Comparison of ENCODE assay signal across 9 cellular contexts in the genomic region with DNA sequence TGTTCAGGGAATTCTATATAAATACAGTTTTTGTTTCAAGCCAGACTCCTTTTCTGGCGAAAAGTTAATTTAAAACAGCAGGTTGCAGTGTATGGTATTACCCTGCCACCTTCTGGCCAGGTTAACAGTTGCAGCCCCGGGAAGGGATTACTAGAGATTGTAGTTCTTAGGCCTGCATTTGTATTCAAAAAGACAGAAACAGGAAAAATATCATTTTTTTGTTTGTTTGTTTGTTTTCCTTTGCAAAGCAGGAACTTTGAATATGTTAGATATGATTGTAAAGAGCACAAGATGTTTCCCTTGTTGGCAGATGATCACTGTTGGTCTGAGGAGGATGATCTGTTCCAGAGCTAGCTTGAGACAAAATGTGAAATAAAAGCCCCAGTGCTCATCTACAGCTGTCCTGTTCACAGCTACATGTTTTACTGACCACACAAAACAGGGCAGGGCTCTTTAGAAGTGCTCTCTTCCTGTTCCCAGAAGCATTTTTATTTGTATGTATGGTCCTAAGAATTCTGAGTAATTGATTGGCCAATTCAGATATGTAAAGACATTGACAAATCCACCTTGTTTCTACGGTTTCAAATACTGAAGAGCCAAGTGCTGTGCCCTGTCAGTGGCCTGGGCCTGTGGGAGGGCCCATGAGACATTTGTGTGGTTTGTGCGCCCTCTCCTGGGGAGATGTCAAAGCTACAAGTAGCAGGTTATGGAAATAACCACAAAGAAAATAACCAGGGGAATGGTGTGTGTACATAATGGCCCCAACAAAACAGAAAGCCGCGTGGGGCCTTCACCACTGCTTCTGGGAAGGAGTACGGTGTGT. TPM values are rescaled to one million over a fixed set of nuclear protein-coding genes. Genes with fewer than 3 reads are reported as not detected.
DNase-seq lines count a peak whose midpoint lies in the region; ATAC-seq and TF ChIP-seq lines count a peak whose summit lies in the region.
"Had no signal": no experiment of that assay in that cellular context is flagged by ENCODE, and none has a peak within 500 bp of the region (broad histone marks: within the 10 kb centered on the region; RNA-seq: fewer than 3 reads in every experiment).

No MANE protein-coding gene starts in this region.

- peak overlapping the region; percentile 80 for H3K4ac ChIP-seq in IMR-90 (ENCODE audit: low read depth, low read length)

- peak; percentile 85 for TF ChIP-seq RAD21 in IMR-90 (IDR thresholded peaks at IDR 0.05; ENCODE audit: low read length)

- ATAC-seq in GM21576 (IDR thresholded peaks at IDR 0.05; ENCODE audit: unreplicated experiment) = peak; percentile 94
- peak; percentile 76 for ATAC-seq in IMR-90 (ENCODE audit: low read depth)

- H3K27ac ChIP-seq in IMR-90 (ENCODE audit: insufficient read depth, low read length) (peak overlapping the region; percentile 47; the same call in 1 of the 2 replicates), RWPE1 (no peak overlapping the region)

- no TSS peak for BruUV-seq in IMR-90 (replicated peaks; lab: Mats Ljungman, UMichigan)

- no peak overlapping the region for H4K5ac ChIP-seq in IMR-90 (ENCODE audit: low read depth, low read length)

- POLR2A ChIA-PET in IMR-90 (lab: Charles Lee; ENCODE audit: unreplicated experiment) (interaction anchor here (1.0 to 1.2 kb wide), 2 partner anchors 164 to 165 kb away, joined by 3 to 4 read pairs; a partner anchor contains a TSS), RWPE1 (lab: Yijun Ruan, JAX; ENCODE audit: low non-redundant PET) (no interaction called here)

- H3K9me3 ChIP-seq in IMR-90 (ENCODE audit: control insufficient read depth, insufficient read depth, low read length) = no peaks in the 10 kb centered on the region

- TF ChIP-seq CTCF in IMR-90 (conservative IDR thresholded peaks at IDR 0.05; ENCODE audit: low read depth, low read length) (peak; percentile 93), RWPE1 (conservative IDR thresholded peaks at IDR 0.05; ENCODE audit: low read depth) (peak; percentile 85), fibroblast of villous mesenchyme (IDR thresholded peaks at IDR 0.05; ENCODE audit: insufficient read depth, low read depth, low read length) (peak; percentile 85)

- peak overlapping the region; percentile 40; the same call in 1 of the 2 replicates for H4K91ac ChIP-seq in IMR-90 (ENCODE audit: insufficient read depth, low read depth, low read length)

- H3K4me1 ChIP-seq in IMR-90 (ENCODE audit: control insufficient read depth, insufficient read depth, low read length) = peaks cover 21% of the 10 kb centered on the region

- dilution Hi-C loops in IMR-90 (cut with HindIII; ENCODE audit: low sequenced_read_pairs, unreplicated experiment) = loop anchor here (25.0 kb wide), 1 partner anchor 350 kb away; a partner anchor contains a TSS

- TF ChIP-seq POLR2A in IMR-90 (IDR thresholded peaks at IDR 0.05; ENCODE audit: low read depth, low read length) = no peak

- H3K14ac ChIP-seq in IMR-90 (replicated peaks; ENCODE audit: low read depth, low read length) = 0 out of 2 replicates have a peak overlapping the region, but pooled peaks have one; percentile 54

- no peaks in the 10 kb centered on the region for H4K20me1 ChIP-seq in IMR-90 (ENCODE audit: insufficient read depth, low read length)

- H3K56ac ChIP-seq in IMR-90 (ENCODE audit: extremely low read depth, insufficient read depth, low read length) = no peak overlapping the region

- peaks cover 22% of the 10 kb centered on the region for H3K36me3 ChIP-seq in IMR-90 (ENCODE audit: control insufficient read depth, insufficient read depth, low read length)

- peak overlapping the region; percentile 12 for H2AK9ac ChIP-seq in IMR-90 (replicated peaks; ENCODE audit: low read depth, low read length, poor library complexity)

- H2BK120ac ChIP-seq in IMR-90 (ENCODE audit: low read depth, low read length) = peak overlapping the region; percentile 73

- intact Hi-C loops in IMR-90 (cut with micrococcal nuclease) = loop anchor here (1.0 to 10.0 kb wide), 6 partner anchors 136 to 777 kb away; a partner anchor contains a TSS

- 33% methylated on average over 1 of the region's 7 CpGs; no CpG with 5 or more reads in 1 of the 2 experiments for WGBS in IMR-90 (ENCODE audit: extremely low coverage in 2 of 2, insufficient read length in 1 of 2), 2 experiments

- peak overlapping the region; percentile 41; the same call in 1 of the 2 replicates for H3K9ac ChIP-seq in IMR-90 (ENCODE audit: low read depth, low read length)

- peaks cover 0 to 34% of the 10 kb centered on the region in 2 experiments; a peak in 3 of 4 replicates for H3K79me1 ChIP-seq in IMR-90 (ENCODE audit: low read depth in 1 of 2, low read length in 2 of 2)

- peak; percentile 80 for DNase-seq in EH (ENCODE audit: low read depth)
- DNase-seq in IMR-90 = peak; percentile 80
- DNase-seq in RWPE1 (ENCODE audit: low spot score) = peak; percentile 59
- DNase-seq in activated T-helper 9 cell treated with anti-CD3 and anti-CD28 coated beads, Interleukin-2, amount 50 U/mL, for 16 hours (ENCODE audit: low read depth) = peak; percentile 59
- DNase-seq in fibroblast of villous mesenchyme (ENCODE audit: low read depth) = peak; percentile 88
- DNase-seq in nucleus accumbens (lab: John Stamatoyannopoulos, UW) = peak in 52 of 56 donors; percentile 5 to 87 (median 58)
- DNase-seq in superior temporal gyrus (ENCODE audit: extremely low spot score) = peak; percentile 93

- H4K8ac ChIP-seq in IMR-90 (ENCODE audit: low read depth in 2 of 2, low read length in 2 of 2) = peak overlapping the region; percentile 67 to 78; a peak in 2 of 4 replicates

- CTCF ChIA-PET in IMR-90 (lab: Yijun Ruan, JAX) (interaction anchor here (0.6 to 3.9 kb wide), 23 partner anchors 8 to 814 kb away, joined by 3 to 30 read pairs (median 4); a partner anchor contains a TSS), RWPE1 (lab: Yijun Ruan, JAX) (interaction anchor here (0.5 to 2.2 kb wide), 23 partner anchors 11 to 983 kb away, joined by 3 to 24 read pairs (median 4); a partner anchor contains a TSS)

- in situ Hi-C loops in IMR-90 (cut with MboI; ENCODE audit: low sequenced_read_pairs) = loop anchor here (25.0 kb wide), 1 partner anchor 800 kb away; no protein-coding TSS in a partner anchor

- H3K27me3 ChIP-seq in IMR-90 (ENCODE audit: control insufficient read depth, insufficient read depth, low read length) = no peaks in the 10 kb centered on the region

- peaks cover 12% of the 10 kb centered on the region for H3K9me1 ChIP-seq in IMR-90 (ENCODE audit: insufficient read depth, low read length)

- H3K4me2 ChIP-seq in IMR-90 (ENCODE audit: low read depth, low read length) = peak overlapping the region; percentile 18; the same call in 1 of the 2 replicates

- H2BK20ac ChIP-seq in IMR-90 (ENCODE audit: low read depth, low read length) = peak overlapping the region; percentile 58

- H2BK15ac ChIP-seq in IMR-90 (ENCODE audit: low read depth, low read length) = peak overlapping the region; percentile 37; the same call in 1 of the 3 replicates

- H3K18ac ChIP-seq in IMR-90 (ENCODE audit: low read depth, low read length) = no peak overlapping the region

- H3K4me3 ChIP-seq in IMR-90 (ENCODE audit: insufficient read depth, low read depth, low read length) (no peak overlapping the region), fibroblast of villous mesenchyme (ENCODE audit: low read depth, low read length) (no peak overlapping the region)
- H3K4me3 ChIP-seq: skin epidermis had no signal

- peak overlapping the region; percentile 78 for H2BK5ac ChIP-seq in IMR-90 (ENCODE audit: low read depth, low read length, poor library complexity, severe bottlenecking)

- H2AK5ac ChIP-seq in IMR-90 (ENCODE audit: low read depth, low read length) = peak overlapping the region; percentile 72; the same call in 1 of the 2 replicates

- H2AFZ ChIP-seq in IMR-90 (replicated peaks; ENCODE audit: low read length, poor library complexity) = peak overlapping the region; percentile 74

- H3K23ac ChIP-seq in IMR-90 (ENCODE audit: low read depth, low read length) = peak overlapping the region; percentile 73; the same call in 1 of the 2 replicates

TF ChIP-seq in IMR-90, 13 proteins besides CTCF, POLR2A, EP300 and RAD21:
- TF ChIP-seq MXI1 (IDR thresholded peaks at IDR 0.05; ENCODE audit: borderline replicate concordance, low read depth, low read length) (peak; percentile 42; the same call in 1 of the 2 replicates), CHD1 (IDR thresholded peaks at IDR 0.05; ENCODE audit: low read depth, low read length) (no peak), MAZ (IDR thresholded peaks at IDR 0.05; ENCODE audit: borderline replicate concordance, low read depth, low read length) (peak; percentile 51; the same call in 1 of the 2 replicates), SMC3 (IDR thresholded peaks at IDR 0.05; ENCODE audit: low read depth, low read length) (peak; percentile 67)
- TF ChIP-seq, protein P1, sequence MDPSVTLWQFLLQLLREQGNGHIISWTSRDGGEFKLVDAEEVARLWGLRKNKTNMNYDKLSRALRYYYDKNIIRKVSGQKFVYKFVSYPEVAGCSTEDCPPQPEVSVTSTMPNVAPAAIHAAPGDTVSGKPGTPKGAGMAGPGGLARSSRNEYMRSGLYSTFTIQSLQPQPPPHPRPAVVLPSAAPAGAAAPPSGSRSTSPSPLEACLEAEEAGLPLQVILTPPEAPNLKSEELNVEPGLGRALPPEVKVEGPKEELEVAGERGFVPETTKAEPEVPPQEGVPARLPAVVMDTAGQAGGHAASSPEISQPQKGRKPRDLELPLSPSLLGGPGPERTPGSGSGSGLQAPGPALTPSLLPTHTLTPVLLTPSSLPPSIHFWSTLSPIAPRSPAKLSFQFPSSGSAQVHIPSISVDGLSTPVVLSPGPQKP (IDR thresholded peaks at IDR 0.05; ENCODE audit: borderline replicate concordance, low read depth, low read length) = no peak

RNA-seq across cellular contexts. Expression of a gene that starts 57.9 kb away (rescaled TPM):
- total RNA-seq in IMR-90 (2012; rRNA removed) (not detected in 2 replicates), fibroblast of villous mesenchyme (under 0.01 TPM in 1 of 2 replicates, not detected in the other)
- polyA plus RNA-seq in IMR-90 (2012; rRNA removed) = not detected in 2 replicates
- not detected in 2 replicates for polyA plus RNA-seq in IMR-90 (2012; cell fraction: cytosol; rRNA removed)
- polyA plus RNA-seq in IMR-90 (2012; cell fraction: nucleus; rRNA removed; ENCODE audit: low replicate concordance) = 0.03 TPM in 1 of 2 replicates, not detected in the other
